ENCODE assay signal across 1 cellular context in genomic region chr2:130797493-130798435, GRCh38.
TF ChIP-seq lines count a peak whose summit lies in the region.

No MANE protein-coding gene starts in this region.

TF ChIP-seq in Ishikawa, 13 proteins besides CTCF, POLR2A, EP300 and RAD21 (continued from another document):
- TF ChIP-seq USF1 (IDR thresholded peaks at IDR 0.05) = no peak
- TF ChIP-seq TCF12 (IDR thresholded peaks at IDR 0.05; ENCODE audit: low read depth) = no peak; the same call in 1 of the 2 replicates
- TF ChIP-seq NFIC (IDR thresholded peaks at IDR 0.05) = no peak
- peak; percentile 61; the same call in 1 of the 2 replicates for TF ChIP-seq ZBTB7A (IDR thresholded peaks at IDR 0.05; ENCODE audit: low read depth)
- no peak for TF ChIP-seq CREB1 (IDR thresholded peaks at IDR 0.05; ENCODE audit: low read depth)
- no peak for TF ChIP-seq FOXM1 (IDR thresholded peaks at IDR 0.05; ENCODE audit: borderline replicate concordance, low read depth)
- peak; percentile 33; the same call in 1 of the 2 replicates for TF ChIP-seq MAX (IDR thresholded peaks at IDR 0.05)
- no peak for TF ChIP-seq EGR1 (IDR thresholded peaks at IDR 0.05)
- TF ChIP-seq TEAD4 (IDR thresholded peaks at IDR 0.05) = peak; percentile 5; the same call in 1 of the 2 replicates
- no peak for TF ChIP-seq YY1 (IDR thresholded peaks at IDR 0.05; ENCODE audit: low read depth)
